ENCODE assay signal across 32 cellular contexts in the genomic region with DNA sequence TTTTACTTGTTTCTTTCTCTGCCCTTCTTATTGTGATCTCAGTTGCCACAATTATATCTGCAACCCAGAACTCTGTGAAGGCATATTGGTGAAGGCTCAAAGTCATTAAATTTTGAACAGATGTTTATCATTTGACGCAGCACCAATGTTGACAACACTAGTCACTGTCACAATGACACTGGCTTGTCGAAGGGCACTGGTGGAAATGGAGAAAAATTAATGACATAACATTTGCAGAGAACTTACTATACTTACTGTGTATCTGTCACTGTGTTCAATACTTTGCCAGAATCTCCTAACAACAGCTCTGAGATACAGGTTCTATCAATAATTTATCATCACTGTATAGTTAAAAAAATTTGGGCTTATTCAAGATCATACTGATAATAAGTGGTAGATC.
"Had no signal": no experiment of that assay in that cellular context is flagged by ENCODE, and none has a peak within 500 bp of the region (broad histone marks: within the 10 kb centered on the region; RNA-seq: fewer than 3 reads in every experiment).

No MANE protein-coding gene starts in this region.

- H3K27ac ChIP-seq: adrenal gland, ascending aorta, body of pancreas, brain microvascular endothelial cell, breast epithelium, cardiac muscle cell had no signal

- ATAC-seq: activated naive CD4-positive, alpha-beta T cell treated with anti-CD3 and anti-CD28 coated beads, Interleukin-2, amount 50 U/mL, for 72 hours; activated naive CD8-positive, alpha-beta T cell treated with anti-CD3 and anti-CD28 coated beads, Interleukin-2, amount 50 U/mL, for 24 hours; activated T-cell treated with anti-CD3 and anti-CD28 coated beads, Interleukin-2, amount 50 U/mL, for 4 hours; activated T-cell treated with anti-CD3 and anti-CD28 coated beads, Interleukin-2, amount 50 U/mL, for 72 hours; activated T-helper 17 cell treated with anti-CD3 and anti-CD28 coated beads, Interleukin-2, amount 50 U/mL, for 72 hours; body of pancreas had no signal

- H3K27me3 ChIP-seq: adrenal gland, ascending aorta, body of pancreas, brain microvascular endothelial cell, breast epithelium, cardiac muscle cell had no signal

- H3K4me1 ChIP-seq: adrenal gland, ascending aorta, body of pancreas, breast epithelium had no signal

- H3K36me3 ChIP-seq: adrenal gland, ascending aorta, brain microvascular endothelial cell, breast epithelium, cardiac muscle cell had no signal

- DNase-seq: activated effector memory CD4-positive, alpha-beta T cell treated with anti-CD3 and anti-CD28 coated beads, Interleukin-2, amount 50 U/mL, for 16 hours; activated effector memory CD4-positive, alpha-beta T cell treated with Interleukin-2 at 50 U/mL for 16 hours; activated gamma-delta T cell; activated gamma-delta T cell treated with Interleukin-2 at 50 U/mL for 16 hours; activated naive CD4-positive, alpha-beta T cell; activated naive CD4-positive, alpha-beta T cell treated with anti-CD3 and anti-CD28 coated beads for 36 hours; activated naive CD4-positive, alpha-beta T cell treated with anti-CD3 and anti-CD28 coated beads, Interleukin-2, amount 10 ng/mL, durations not matched to agents 7 days and 5 days; activated naive CD4-positive, alpha-beta T cell treated with anti-CD3 and anti-CD28 coated beads, Interleukin-2, amount 50 U/mL, for 16 hours; activated naive CD4-positive, alpha-beta T cell treated with Interleukin-2 at 50 U/mL for 16 hours; activated naive CD8-positive, alpha-beta T cell treated with anti-CD3 and anti-CD28 coated beads for 36 hours; activated naive CD8-positive, alpha-beta T cell treated with anti-CD3 and anti-CD28 coated beads, Interleukin-2, amount 10 ng/mL, durations not matched to agents 7 days and 5 days; activated naive CD8-positive, alpha-beta T cell treated with anti-CD3 and anti-CD28 coated beads, Interleukin-2, amount 50 U/mL, for 24 hours; activated T-cell treated with anti-CD3 and anti-CD28 coated beads, Interleukin-2, amount 50 U/mL, for 4 hours; activated T-cell treated with anti-CD3 and anti-CD28 coated beads, Interleukin-2, amount 50 U/mL, for 48 hours; activated T-cell treated with anti-CD3 and anti-CD28 coated beads, Interleukin-2, amount 50 U/mL, for 72 hours; adrenal gland; amniotic stem cell; amygdala; anterior cingulate cortex; aorta; body of pancreas; brain microvascular endothelial cell; caudate nucleus; central memory CD4-positive, alpha-beta T cell; cerebellar nuclear complex had no signal

- H3K4me3 ChIP-seq: adrenal gland, ascending aorta, body of pancreas, breast epithelium, cardiac muscle cell had no signal

- FAIRE-seq: astrocyte, bronchial epithelial cell had no signal

- H3K9me3 ChIP-seq: adrenal gland, ascending aorta, body of pancreas, breast epithelium had no signal
